In genomic region chr3:19899833-19900232, GRCh38 we compare ENCODE assay signal across 8 cellular contexts. TPM values are rescaled to one million over a fixed set of nuclear protein-coding genes. Genes with fewer than 3 reads are reported as not detected.
DNase-seq lines count a peak whose midpoint lies in the region; ATAC-seq, FAIRE-seq and TF ChIP-seq lines count a peak whose summit lies in the region.
"Not testable (repeated sequence)": the region's sequence is repeated elsewhere in the genome, so short reads cannot be mapped to it uniquely, and the experiment has no call there.
"Had no signal": no experiment of that assay in that cellular context is flagged by ENCODE, and none has a peak within 500 bp of the region (broad histone marks: within the 10 kb centered on the region; RNA-seq: fewer than 3 reads in every experiment).

No MANE protein-coding gene starts in this region.

- H3K9ac ChIP-seq in K562 (ENCODE audit: insufficient read depth in 1 of 2, low read depth in 2 of 2, low read length in 2 of 2); HepG2 (ENCODE audit: insufficient read depth, low read depth, low read length); mesenchymal stem cell (ENCODE audit: low read length): not testable (repeated sequence)

- H2BK15ac ChIP-seq in mesenchymal stem cell (ENCODE audit: low read depth, poor library complexity, severe bottlenecking) = not testable (repeated sequence)

- H2AFZ ChIP-seq in K562 (ENCODE audit: low read depth, low read length); HepG2 (ENCODE audit: low read length); mesenchymal stem cell (ENCODE audit: low read depth, low read length): not testable (repeated sequence)

- H3K36me3 ChIP-seq in Caco-2 (ENCODE audit: control insufficient read depth, insufficient read depth, low read length); K562 (ENCODE audit: control insufficient read depth, insufficient read depth, low read length); HepG2 (replicated peaks in 1 of 2; ENCODE audit: control insufficient read depth in 1 of 2, insufficient read depth in 2 of 2, low read length in 2 of 2); mesenchymal stem cell (ENCODE audit: control insufficient read depth in 1 of 2, insufficient read depth in 2 of 2, low read depth in 1 of 2, low read length in 2 of 2): not testable (repeated sequence)

- not testable (repeated sequence) for H4K91ac ChIP-seq in mesenchymal stem cell (ENCODE audit: low read length)

- not testable (repeated sequence) for H3K36me3 Mint-ChIP-seq in Caco-2 (ENCODE audit: insufficient read depth, unreplicated experiment)

- not testable (repeated sequence) for H3K9me3 Mint-ChIP-seq in Caco-2 (ENCODE audit: unreplicated experiment)

- H3K79me1 ChIP-seq in mesenchymal stem cell (replicated peaks; ENCODE audit: low read length, poor library complexity, severe bottlenecking) = not testable (repeated sequence)

- H3K27me3 ChIP-seq in Caco-2 (replicated peaks; ENCODE audit: control insufficient read depth, insufficient read depth, low read length); K562 (ENCODE audit: control insufficient read depth in 2 of 2, insufficient read depth in 2 of 2, low read length in 2 of 2); HepG2 (ENCODE audit: control insufficient read depth in 1 of 2, insufficient read depth in 2 of 2, low read length in 2 of 2); mesenchymal stem cell (ENCODE audit: control insufficient read depth in 1 of 2, insufficient read depth in 1 of 2, low read length in 2 of 2): not testable (repeated sequence)

- not testable (repeated sequence) for H3K27me3 Mint-ChIP-seq in Caco-2 (ENCODE audit: insufficient read depth, unreplicated experiment)

- not testable (repeated sequence) for H3K4me2 ChIP-seq in K562 (ENCODE audit: insufficient read depth, low read length); mesenchymal stem cell (ENCODE audit: low read length, poor library complexity, severe bottlenecking)
- H3K4me2 ChIP-seq in HepG2 (ENCODE audit: low read depth, low read length) = peak overlapping the region; percentile 33; the same call in 1 of the 2 replicates

- not testable (repeated sequence) for H2BK120ac ChIP-seq in mesenchymal stem cell (ENCODE audit: low read depth, low read length)

- not testable (repeated sequence) for H3K23ac ChIP-seq in mesenchymal stem cell (ENCODE audit: low read length in 2 of 2)

- H4K20me1 ChIP-seq in K562 (replicated peaks; ENCODE audit: control insufficient read depth, insufficient read depth, low read length); HepG2 (ENCODE audit: insufficient read depth, low read length): not testable (repeated sequence)

- not testable (repeated sequence) for BruUV-seq in Caco-2 (replicated peaks; lab: Mats Ljungman, UMichigan); K562 (replicated peaks; lab: Mats Ljungman, UMichigan); HepG2 (replicated peaks; lab: Mats Ljungman, UMichigan)

- H3K79me2 ChIP-seq in K562 (ENCODE audit: control insufficient read depth, insufficient read depth, low read length); HepG2 (ENCODE audit: insufficient read depth, low read length): not testable (repeated sequence)

- peak overlapping the region; percentile 61 for H3K27ac Mint-ChIP-seq in Caco-2 (ENCODE audit: unreplicated experiment)

- not testable (repeated sequence) for TF ChIP-seq POLR2A in K562 (conservative IDR thresholded peaks at IDR 0.05); HepG2 (IDR thresholded peaks at IDR 0.05; ENCODE audit: insufficient read depth in 1 of 2, low read depth in 2 of 2, low read length in 2 of 2)

- H4K8ac ChIP-seq in mesenchymal stem cell (ENCODE audit: low read length) = not testable (repeated sequence)

- not testable (repeated sequence) for H2BK12ac ChIP-seq in mesenchymal stem cell (ENCODE audit: low read length in 2 of 2)

- peaks cover 18% of the 10 kb centered on the region; the same call in 1 of the 2 replicates for H3K4me1 ChIP-seq in Caco-2
- not testable (repeated sequence) for H3K4me1 ChIP-seq in K562 (replicated peaks in 1 of 2; ENCODE audit: control insufficient read depth in 2 of 2, insufficient read depth in 2 of 2, low read length in 2 of 2); mesenchymal stem cell (ENCODE audit: control insufficient read depth, insufficient read depth, low read depth, low read length)
- peaks cover 25% of the 10 kb centered on the region for H3K4me1 ChIP-seq in HepG2 (ENCODE audit: insufficient read depth, low read length)

- not testable (repeated sequence) for H3K18ac ChIP-seq in mesenchymal stem cell (ENCODE audit: low read depth in 1 of 2, low read length in 2 of 2)

- not testable (repeated sequence) for FAIRE-seq in K562 (lab: Jason Lieb, UNC); HepG2 (lab: Jason Lieb, UNC)

- peak overlapping the region; percentile 52 for H3K27ac ChIP-seq in 22Rv1
- H3K27ac ChIP-seq in VCaP = peak overlapping the region; percentile 57
- not testable (repeated sequence) for H3K27ac ChIP-seq in K562 (ENCODE audit: extremely low read depth, low read depth, low read length); HepG2 (ENCODE audit: extremely low read length, insufficient read depth, low read length)
- peak overlapping the region; percentile 77 for H3K27ac ChIP-seq in mesenchymal stem cell (ENCODE audit: low read length, poor library complexity, severe bottlenecking)

- CTCF ChIA-PET in Caco-2 (lab: Charles Lee); K562 (lab: Yijun Ruan, JAX; ENCODE audit: low intra/inter-chr PET ratio); HepG2 (lab: Yijun Ruan, JAX; ENCODE audit: low intra/inter-chr PET ratio, low total read pairs): not testable (repeated sequence)

- not testable (repeated sequence) for TF ChIP-seq EP300 in K562 (IDR thresholded peaks at IDR 0.05; ENCODE audit: low read length); HepG2 (IDR thresholded peaks at IDR 0.05; ENCODE audit: low read depth in 2 of 2, low read length in 2 of 2); HepG2 (CRISPR knock-in tag; IDR thresholded peaks at IDR 0.05; ENCODE audit: borderline replicate concordance)

- not testable (repeated sequence) for TF ChIP-seq CTCF in 22Rv1 (IDR thresholded peaks at IDR 0.05); Caco-2 (IDR thresholded peaks at IDR 0.05; ENCODE audit: insufficient read depth in 1 of 2, low read depth in 1 of 2, low read length in 1 of 2, severe bottlenecking in 1 of 2, unreplicated experiment in 1 of 2); VCaP (conservative IDR thresholded peaks at IDR 0.05); K562 (IDR thresholded peaks at IDR 0.05 in 2 of 3, conservative IDR thresholded peaks at IDR 0.05 in 1 of 3; ENCODE audit: insufficient read depth in 2 of 3, low read depth in 1 of 3, low read length in 3 of 3); HepG2 (CRISPR knock-in tag; IDR thresholded peaks at IDR 0.05)

- POLR2A ChIA-PET in Caco-2 (lab: Charles Lee); HepG2 (lab: Yijun Ruan, JAX): not testable (repeated sequence)
- POLR2A ChIA-PET in K562 (lab: Yijun Ruan, JAX) = interaction anchor here (3.0 kb wide), 1 partner anchor 11 kb away, joined by 12 read pairs; no protein-coding TSS in a partner anchor

- not testable (repeated sequence) for H3K14ac ChIP-seq in mesenchymal stem cell (ENCODE audit: low read length in 2 of 2)

- H3K9me1 ChIP-seq in K562 (ENCODE audit: control insufficient read depth, insufficient read depth, low read length) = not testable (repeated sequence)

- in situ Hi-C loops in K562 (cut with MboI); HepG2 (cut with HindIII; ENCODE audit: extremely low pct_ligation_motif_present, low pct_unique_long_range_greater_than_20kb): not testable (repeated sequence)

- TF ChIP-seq RAD21 in K562 (CRISPR knock-in tag; conservative IDR thresholded peaks at IDR 0.05 in 1 of 2, IDR thresholded peaks at IDR 0.05 in 1 of 2); HepG2 (CRISPR knock-in tag; IDR thresholded peaks at IDR 0.05): not testable (repeated sequence)

- H3K9me3 ChIP-seq in Caco-2; K562 (replicated peaks; ENCODE audit: control insufficient read depth, insufficient read depth, low read depth, low read length); HepG2 (ENCODE audit: low read length); mesenchymal stem cell (ENCODE audit: control insufficient read depth, low read length): not testable (repeated sequence)

- peaks cover 12% of the 10 kb centered on the region for H3K4me1 Mint-ChIP-seq in Caco-2 (ENCODE audit: low read depth, unreplicated experiment)

- H2AK5ac ChIP-seq in mesenchymal stem cell (ENCODE audit: low read length, severe bottlenecking) = not testable (repeated sequence)

- H2BK5ac ChIP-seq in mesenchymal stem cell (ENCODE audit: low read depth, low read length, poor library complexity, severe bottlenecking) = not testable (repeated sequence)

- WGBS in K562 (ENCODE audit: insufficient coverage, low coverage, missing lambda C conversion rate) = 35% methylated on average over 7 of the region's 7 CpGs
- WGBS in HepG2 (ENCODE audit: low lambda C conversion rate) = 12% methylated on average over 7 of the region's 7 CpGs
- 98% methylated on average over 5 of the region's 7 CpGs for WGBS in mesenchymal stem cell

- intact Hi-C loops in Caco-2 (cut with micrococcal nuclease; ENCODE audit: unreplicated experiment) = loop anchor here (2.0 kb wide), 2 partner anchors 37 to 47 kb away; partner anchors contain the start of gene RAB5A
- intact Hi-C loops in K562 (cut with micrococcal nuclease) = loop anchor here (5.0 kb wide), 1 partner anchor 47 kb away; the partner anchor contains the start of gene RAB5A
- intact Hi-C loops in HepG2 (cut with micrococcal nuclease; ENCODE audit: unreplicated experiment) = not testable (repeated sequence)

- not testable (repeated sequence) for DNase-seq in Caco-2; K562 (ENCODE audit: extremely low read depth in 1 of 4, low spot score in 3 of 4); HepG2 (ENCODE audit: low spot score); mesenchymal stem cell

- H3K4ac ChIP-seq in mesenchymal stem cell (ENCODE audit: low read depth in 1 of 2, low read length in 2 of 2) = not testable (repeated sequence)

- H3K4me3 ChIP-seq in Caco-2 (ENCODE audit: low read depth, low read length); K562; HepG2 (replicated peaks in 1 of 3; ENCODE audit: insufficient read depth in 1 of 3, low read depth in 2 of 3, low read length in 3 of 3); mesenchymal stem cell (ENCODE audit: insufficient read depth in 1 of 2, low read depth in 1 of 2, low read length in 2 of 2): not testable (repeated sequence)

- peak; percentile 40; the same call in 1 of the 3 replicates for ATAC-seq in K562
- not testable (repeated sequence) for ATAC-seq in HepG2

- H3K4me3 Mint-ChIP-seq in Caco-2 (ENCODE audit: unreplicated experiment) = not testable (repeated sequence)

RNA-seq across cellular contexts. Expression of gene EFHB, which starts 34.2 kb away (rescaled TPM):
- total RNA-seq in Caco-2 (2022) = 0.39 and 1.4 TPM in 2 replicates
- 2.6 and 4.1 TPM in 2 replicates for total RNA-seq in K562 (2011; cell fraction: chromatin; rRNA removed; ENCODE audit: low replicate concordance)
- 6.8 and 7.6 TPM in 2 replicates for total RNA-seq in K562 (2011; cell fraction: nucleolus; rRNA removed)
- total RNA-seq in K562 (2011; cell fraction: nucleoplasm; rRNA removed) = 7.9 and 9.7 TPM in 2 replicates
- 2.0 and 4.0 TPM in 2 replicates for total RNA-seq in K562 (2014; rRNA removed)
- 1.6 and 1.7 TPM in 2 replicates for total RNA-seq in K562 (2014; rRNA removed; fragmentation: Illumina TruSeq; extraction: Trizol)
- total RNA-seq in K562 (2015; rRNA removed; fragmentation: Illumina TruSeq; extraction: Trizol) = 1.5 and 1.7 TPM in 2 replicates
- total RNA-seq in K562 (2021) = 1.5 and 2.0 TPM in 2 replicates
- 1.4 and 2.3 TPM in 2 replicates for polyA plus RNA-seq in K562 (2011; rRNA removed)
- polyA plus RNA-seq in K562 (2011; cell fraction: cytosol; rRNA removed) = 0.86 and 1.1 TPM in 2 replicates
- polyA plus RNA-seq in K562 (2011; cell fraction: nucleus; rRNA removed) = 5.7 and 7.3 TPM in 2 replicates
- 2.5 and 2.6 TPM in 2 replicates for polyA plus RNA-seq in K562 (2012)
- polyA plus RNA-seq in K562 (2014; fragmentation: Illumina TruSeq; extraction: Trizol) = 2.5 and 3.6 TPM in 2 replicates
- 1 to 10 TPM; 1.5 to 2.0 TPM for polyA plus RNA-seq in K562 (2014; fragmentation: Nextera tagmentation; extraction: Ambion mirVana)
- 1.8 and 2.4 TPM in 2 replicates for polyA plus RNA-seq in K562 (2014; rRNA removed)
- 2.9 and 3.0 TPM in 2 replicates for polyA minus RNA-seq in K562 (2011; rRNA and poly(A)+ RNA removed)
- polyA minus RNA-seq in K562 (2011; cell fraction: cytosol; rRNA and poly(A)+ RNA removed) = 1.7 TPM in 1 of 2 replicates, not detected in the other
- 6.3 and 8.2 TPM in 2 replicates for polyA minus RNA-seq in K562 (2011; cell fraction: nucleus; rRNA and poly(A)+ RNA removed)
- total RNA-seq in HepG2 (2016; rRNA removed; fragmentation: Illumina TruSeq; extraction: Trizol) = 0.15 TPM in 1 of 2 replicates, not detected in the other
- not detected in 2 replicates for total RNA-seq in HepG2 (2016; cell fraction: cytosol; rRNA removed; fragmentation: Illumina TruSeq; extraction: Trizol; ENCODE audit: low read depth)
- total RNA-seq in HepG2 (2016; cell fraction: insoluble cytoplasmic fraction; rRNA removed; fragmentation: Illumina TruSeq; extraction: Trizol) = 0.35 and 0.40 TPM in 2 replicates
- total RNA-seq in HepG2 (2016; cell fraction: membrane; rRNA removed; fragmentation: Illumina TruSeq; extraction: Trizol) = 0.24 TPM in 1 of 2 replicates, not detected in the other
- 0.50 TPM in 1 of 2 replicates, not detected in the other for total RNA-seq in HepG2 (2016; cell fraction: nucleus; rRNA removed; fragmentation: Illumina TruSeq; extraction: Trizol)
- 0.42 and 0.69 TPM in 2 replicates for polyA plus RNA-seq in HepG2 (2011; rRNA removed)
- polyA plus RNA-seq in HepG2 (2011; cell fraction: cytosol; rRNA removed) = 0.38 TPM in 1 of 2 replicates, not detected in the other
- polyA plus RNA-seq in HepG2 (2011; cell fraction: nucleus; rRNA removed) = 0.14 and 1.0 TPM in 2 replicates
- polyA plus RNA-seq in HepG2 (2012) = 1.1 TPM in 1 of 2 replicates, not detected in the other
- polyA plus RNA-seq in HepG2 (2016; cell fraction: cytosol; fragmentation: Illumina TruSeq; extraction: Trizol; ENCODE audit: low read depth) = 0.28 TPM in 1 of 2 replicates, not detected in the other
- 0.75 TPM in 1 of 2 replicates, not detected in the other for polyA plus RNA-seq in HepG2 (2016; cell fraction: insoluble cytoplasmic fraction; fragmentation: Illumina TruSeq; extraction: Trizol; ENCODE audit: low read depth)
- polyA plus RNA-seq in HepG2 (2016; cell fraction: membrane; fragmentation: Illumina TruSeq; extraction: Trizol; ENCODE audit: low read depth) = not detected in 2 replicates
- not detected in 2 replicates for polyA plus RNA-seq in HepG2 (2016; cell fraction: nucleus; fragmentation: Illumina TruSeq; extraction: Trizol; ENCODE audit: insufficient read depth, low read depth)
- polyA minus RNA-seq in HepG2 (2011; rRNA and poly(A)+ RNA removed; ENCODE audit: low replicate concordance) = 3.6 and 4.1 TPM in 2 replicates
- polyA minus RNA-seq in HepG2 (2011; cell fraction: cytosol; rRNA and poly(A)+ RNA removed) = 1.2 TPM in 1 of 2 replicates, not detected in the other
- 3.5 and 6.1 TPM in 2 replicates for polyA minus RNA-seq in HepG2 (2011; cell fraction: nucleus; rRNA and poly(A)+ RNA removed)
- 0.54 TPM for polyA plus RNA-seq in mesenchymal stem cell (2013, experiment 1 of 2)
- 0.82 TPM for polyA plus RNA-seq in mesenchymal stem cell (2013, experiment 2 of 2)
- total RNA-seq: Daoy, G401 had no signal

RNA-seq across cellular contexts. Expression of gene RAB5A, which starts 47.1 kb away (rescaled TPM):
- 63.1 and 69.5 TPM in 2 replicates for total RNA-seq in Caco-2 (2022)
- 45.0 and 88.5 TPM in 2 replicates for total RNA-seq in K562 (2011; cell fraction: chromatin; rRNA removed; ENCODE audit: low replicate concordance)
- 31.9 and 35.0 TPM in 2 replicates for total RNA-seq in K562 (2011; cell fraction: nucleolus; rRNA removed)
- 38.7 and 58.9 TPM in 2 replicates for total RNA-seq in K562 (2011; cell fraction: nucleoplasm; rRNA removed)
- total RNA-seq in K562 (2014; rRNA removed) = 35.9 and 49.0 TPM in 2 replicates
- total RNA-seq in K562 (2014; rRNA removed; fragmentation: Illumina TruSeq; extraction: Trizol) = 50.5 and 56.9 TPM in 2 replicates
- total RNA-seq in K562 (2015; rRNA removed; fragmentation: Illumina TruSeq; extraction: Trizol) = 60.9 and 64.2 TPM in 2 replicates
- 50.0 and 52.7 TPM in 2 replicates for total RNA-seq in K562 (2021)
- polyA plus RNA-seq in K562 (2011; rRNA removed) = 36.7 and 47.2 TPM in 2 replicates
- 18.8 and 20.0 TPM in 2 replicates for polyA plus RNA-seq in K562 (2011; cell fraction: cytosol; rRNA removed)
- 15.8 and 17.9 TPM in 2 replicates for polyA plus RNA-seq in K562 (2011; cell fraction: nucleus; rRNA removed)
- polyA plus RNA-seq in K562 (2012) = 38.1 and 50.5 TPM in 2 replicates
- 52.5 and 58.4 TPM in 2 replicates for polyA plus RNA-seq in K562 (2014; fragmentation: Illumina TruSeq; extraction: Trizol)
- 10 to 100 TPM; 28.3 to 31.3 TPM for polyA plus RNA-seq in K562 (2014; fragmentation: Nextera tagmentation; extraction: Ambion mirVana)
- polyA plus RNA-seq in K562 (2014; rRNA removed) = 36.8 and 42.7 TPM in 2 replicates
- 65.6 and 73.3 TPM in 2 replicates for polyA minus RNA-seq in K562 (2011; rRNA and poly(A)+ RNA removed)
- polyA minus RNA-seq in K562 (2011; cell fraction: cytosol; rRNA and poly(A)+ RNA removed) = 28.4 and 37.9 TPM in 2 replicates
- 37.8 and 56.4 TPM in 2 replicates for polyA minus RNA-seq in K562 (2011; cell fraction: nucleus; rRNA and poly(A)+ RNA removed)
- 27.1 and 29.3 TPM in 2 replicates for total RNA-seq in HepG2 (2016; rRNA removed; fragmentation: Illumina TruSeq; extraction: Trizol)
- 7.2 and 7.8 TPM in 2 replicates for total RNA-seq in HepG2 (2016; cell fraction: cytosol; rRNA removed; fragmentation: Illumina TruSeq; extraction: Trizol; ENCODE audit: low read depth)
- 28.1 and 29.7 TPM in 2 replicates for total RNA-seq in HepG2 (2016; cell fraction: insoluble cytoplasmic fraction; rRNA removed; fragmentation: Illumina TruSeq; extraction: Trizol)
- total RNA-seq in HepG2 (2016; cell fraction: membrane; rRNA removed; fragmentation: Illumina TruSeq; extraction: Trizol) = 17.7 and 19.4 TPM in 2 replicates
- 22.2 and 30.9 TPM in 2 replicates for total RNA-seq in HepG2 (2016; cell fraction: nucleus; rRNA removed; fragmentation: Illumina TruSeq; extraction: Trizol)
- 13.5 and 16.0 TPM in 2 replicates for polyA plus RNA-seq in HepG2 (2011; rRNA removed)
- polyA plus RNA-seq in HepG2 (2011; cell fraction: cytosol; rRNA removed) = 10.8 and 15.7 TPM in 2 replicates
- 9.6 and 10.9 TPM in 2 replicates for polyA plus RNA-seq in HepG2 (2011; cell fraction: nucleus; rRNA removed)
- polyA plus RNA-seq in HepG2 (2012) = 27.0 and 29.9 TPM in 2 replicates
- 4.6 and 5.0 TPM in 2 replicates for polyA plus RNA-seq in HepG2 (2016; cell fraction: cytosol; fragmentation: Illumina TruSeq; extraction: Trizol; ENCODE audit: low read depth)
- 37.8 and 40.1 TPM in 2 replicates for polyA plus RNA-seq in HepG2 (2016; cell fraction: insoluble cytoplasmic fraction; fragmentation: Illumina TruSeq; extraction: Trizol; ENCODE audit: low read depth)
- 12.8 and 13.1 TPM in 2 replicates for polyA plus RNA-seq in HepG2 (2016; cell fraction: membrane; fragmentation: Illumina TruSeq; extraction: Trizol; ENCODE audit: low read depth)
- polyA plus RNA-seq in HepG2 (2016; cell fraction: nucleus; fragmentation: Illumina TruSeq; extraction: Trizol; ENCODE audit: insufficient read depth, low read depth) = 26.3 and 28.6 TPM in 2 replicates
- 9.5 and 10.5 TPM in 2 replicates for polyA minus RNA-seq in HepG2 (2011; rRNA and poly(A)+ RNA removed; ENCODE audit: low replicate concordance)
- polyA minus RNA-seq in HepG2 (2011; cell fraction: cytosol; rRNA and poly(A)+ RNA removed) = 21.7 and 23.8 TPM in 2 replicates
- 51.0 and 64.8 TPM in 2 replicates for polyA minus RNA-seq in HepG2 (2011; cell fraction: nucleus; rRNA and poly(A)+ RNA removed)
- 61.2 TPM for polyA plus RNA-seq in mesenchymal stem cell (2013, experiment 1 of 2)
- 61.5 TPM for polyA plus RNA-seq in mesenchymal stem cell (2013, experiment 2 of 2)
